ENCODE assay signal across 26 cellular contexts in the genomic region with DNA sequence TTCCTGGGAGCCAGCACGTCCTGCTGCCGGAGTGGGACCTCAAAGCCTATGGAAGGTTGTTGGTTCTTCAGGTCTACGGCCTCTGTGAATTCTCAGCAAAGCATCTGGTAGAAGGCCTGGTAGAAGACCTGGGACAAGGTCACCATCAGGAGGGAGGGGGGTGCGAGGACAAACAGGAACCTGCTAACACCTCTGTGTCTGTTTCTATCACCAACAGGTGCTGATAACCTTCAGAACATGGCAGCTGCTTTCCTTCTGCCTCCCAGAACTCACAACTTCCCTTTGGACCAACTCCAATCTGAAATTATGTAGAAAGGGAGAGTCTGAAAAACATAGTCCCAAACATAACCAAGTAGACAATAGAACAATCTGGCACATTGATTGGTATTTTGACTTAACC.
"Had no signal": no experiment of that assay in that cellular context is flagged by ENCODE, and none has a peak within 500 bp of the region (broad histone marks: within the 10 kb centered on the region; RNA-seq: fewer than 3 reads in every experiment).

No MANE protein-coding gene starts in this region.

- FAIRE-seq: TTC549 had no signal

- H3K4me2 ChIP-seq: PC-9 had no signal

- ATAC-seq: activated CD8-positive, alpha-beta memory T cell treated with anti-CD3 and anti-CD28 coated beads, Interleukin-2, amount 10 ng/mL, durations not matched to agents 7 days and 5 days; T-cell had no signal

- H3K4me3 ChIP-seq: cardiac muscle cell, PC-9, SK-N-MC had no signal

- H3K27ac ChIP-seq: cardiac muscle cell, PC-9, SK-N-MC had no signal

- H3K36me3 ChIP-seq: cardiac muscle cell had no signal

- DNase-seq: activated B cell treated with CpG ODN at 0.5 μM for 24 hours; activated CD4-positive, alpha-beta T cell treated with anti-CD3 and anti-CD28 coated beads for 1 hour; activated CD4-positive, alpha-beta T cell treated with anti-CD3 and anti-CD28 coated beads, Interleukin-2, amount 10 ng/mL, durations not matched to agents 24 days and 14 days; activated CD4-positive, alpha-beta T cell treated with anti-CD3 and anti-CD28 coated beads, Interleukin-2, amount 50 U/mL, for 48 hours; activated CD8-positive, alpha-beta memory T cell treated with anti-CD3 and anti-CD28 coated beads, Interleukin-2, amount 10 ng/mL, durations not matched to agents 7 days and 5 days; activated effector memory CD4-positive, alpha-beta T cell treated with Interleukin-2 at 50 U/mL for 16 hours; activated naive CD4-positive, alpha-beta T cell; activated T-cell treated with anti-CD3 and anti-CD28 coated beads, Interleukin-2, amount 50 U/mL, for 24 hours; aorta; cerebellar nuclear complex; KG1; NCI-H1048; NCI-H146; NCI-H187 treated with DMSO at 0.1 percent for 48 hours; NCI-H2081 treated with DMSO at 0.1 percent for 48 hours; NCI-H2171 treated with DMSO at 0.1 percent for 48 hours; NCI-H226; NCI-H510A; NCI-H526 treated with DMSO at 0.1 percent for 48 hours; PC-9; T-cell; T-helper 2 cell; T1000 had no signal

- H2AFZ ChIP-seq: PC-9 had no signal
